8 cellular contexts compared by ENCODE assay signal in the genomic region with DNA sequence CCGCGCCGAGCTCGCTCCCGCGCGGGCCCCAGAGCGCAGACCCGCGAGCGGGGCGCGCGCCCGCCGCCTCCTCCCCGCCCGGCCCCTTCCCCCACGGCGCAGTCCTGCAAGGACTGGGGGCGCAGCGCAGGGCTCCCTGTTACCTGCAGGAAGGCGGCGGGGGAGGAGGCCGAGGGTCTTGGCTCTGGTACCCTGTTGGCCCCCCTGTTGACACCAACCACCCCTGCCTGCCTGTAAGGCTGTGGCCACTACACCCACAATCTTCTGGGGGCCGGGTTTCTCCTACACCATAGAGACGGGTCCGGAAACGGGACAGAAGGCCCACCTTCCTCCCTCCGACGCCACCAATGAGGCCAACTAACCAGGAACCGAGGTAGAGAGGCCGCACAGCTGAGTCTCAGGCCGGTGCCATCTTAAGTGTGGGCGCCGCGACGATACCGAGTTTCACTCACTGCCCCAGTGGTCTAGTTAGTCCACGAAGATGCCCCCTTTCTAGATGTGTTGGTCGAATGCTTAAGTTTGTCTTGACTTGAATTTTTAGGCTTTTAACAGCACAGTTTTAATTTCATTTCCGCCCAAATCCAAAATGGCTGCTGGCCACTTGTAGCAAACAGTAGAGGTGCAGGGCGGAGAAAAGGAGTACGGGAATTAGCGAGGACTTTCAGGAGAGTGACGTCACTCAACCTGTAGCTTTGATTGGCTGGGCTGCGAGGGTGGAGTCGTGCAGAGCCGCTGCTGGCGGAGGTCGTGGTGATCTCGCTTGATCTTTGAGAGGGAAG. TPM values are rescaled to one million over a fixed set of nuclear protein-coding genes. Genes with fewer than 3 reads are reported as not detected.
DNase-seq lines count a peak whose midpoint lies in the region; ATAC-seq and TF ChIP-seq lines count a peak whose summit lies in the region.

A gene with protein sequence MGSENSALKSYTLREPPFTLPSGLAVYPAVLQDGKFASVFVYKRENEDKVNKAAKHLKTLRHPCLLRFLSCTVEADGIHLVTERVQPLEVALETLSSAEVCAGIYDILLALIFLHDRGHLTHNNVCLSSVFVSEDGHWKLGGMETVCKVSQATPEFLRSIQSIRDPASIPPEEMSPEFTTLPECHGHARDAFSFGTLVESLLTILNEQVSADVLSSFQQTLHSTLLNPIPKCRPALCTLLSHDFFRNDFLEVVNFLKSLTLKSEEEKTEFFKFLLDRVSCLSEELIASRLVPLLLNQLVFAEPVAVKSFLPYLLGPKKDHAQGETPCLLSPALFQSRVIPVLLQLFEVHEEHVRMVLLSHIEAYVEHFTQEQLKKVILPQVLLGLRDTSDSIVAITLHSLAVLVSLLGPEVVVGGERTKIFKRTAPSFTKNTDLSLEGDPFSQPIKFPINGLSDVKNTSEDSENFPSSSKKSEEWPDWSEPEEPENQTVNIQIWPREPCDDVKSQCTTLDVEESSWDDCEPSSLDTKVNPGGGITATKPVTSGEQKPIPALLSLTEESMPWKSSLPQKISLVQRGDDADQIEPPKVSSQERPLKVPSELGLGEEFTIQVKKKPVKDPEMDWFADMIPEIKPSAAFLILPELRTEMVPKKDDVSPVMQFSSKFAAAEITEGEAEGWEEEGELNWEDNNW (minus strand): TSS at position 252 of the 779 bp plus-strand sequence. CDS start 5,056 bp downstream, outside the sequence.

- intact Hi-C loops in mammary epithelial cell (cut with micrococcal nuclease): loop anchor here (5.0 kb wide), 1 partner anchor 102 kb away; a partner anchor contains a TSS

- in situ Hi-C loops in mammary epithelial cell (cut with MboI; ENCODE audit: low sequenced_read_pairs in 2 of 2): no loop called here

- H3K4me1 ChIP-seq in ACC112 (ENCODE audit: control insufficient read depth, insufficient read depth, low read length, unreplicated experiment) (peaks cover 18% of the 10 kb centered on the region), mammary epithelial cell (ENCODE audit: insufficient read depth, low read length) (peaks cover 20% of the 10 kb centered on the region), iPS-20b (ENCODE audit: insufficient read depth, low read length) (peaks cover 24% of the 10 kb centered on the region; the same call in 1 of the 2 replicates)

- H3K4me3 ChIP-seq in ACC112 (ENCODE audit: low read depth, low read length) (peak within 1 kb of the TSS; percentile 82), mammary epithelial cell (replicated peaks in 1 of 3; ENCODE audit: insufficient read depth in 1 of 3, low read depth in 2 of 3, low read length in 3 of 3) (peak within 1 kb of the TSS; percentile 80 to 95 (median 86)), iPS-20b (ENCODE audit: low read length) (peak within 1 kb of the TSS; percentile 91), skin epidermis (peak within 1 kb of the TSS; percentile 71 to 97 (median 88))

- H4K20me1 ChIP-seq in mammary epithelial cell (ENCODE audit: insufficient read depth, low read length): no peaks in the 10 kb centered on the region

- dilution Hi-C loops in mammary epithelial cell (cut with HindIII; ENCODE audit: low sequenced_read_pairs): no loop called here

- H3K4me2 ChIP-seq in mammary epithelial cell (ENCODE audit: insufficient read depth, low read depth, low read length): peak within 1 kb of the TSS; percentile 80

- H3K27ac ChIP-seq in ACC112 (ENCODE audit: low read depth, low read length) (peak within 1 kb of the TSS; percentile 91), VCaP (peak within 1 kb of the TSS; percentile 99), mammary epithelial cell (ENCODE audit: insufficient read depth, low read depth, low read length) (peak within 1 kb of the TSS; percentile 99), iPS-20b (ENCODE audit: low read length) (peak within 1 kb of the TSS; percentile 94), skin epidermis (peak within 1 kb of the TSS; percentile 87 to 100 (median 99))

- H2AFZ ChIP-seq in ACC112 (ENCODE audit: low read length, unreplicated experiment) (peak within 1 kb of the TSS; percentile 84), mammary epithelial cell (ENCODE audit: low read depth, low read length) (peak within 1 kb of the TSS; percentile 94)

- no TSS peak for BruUV-seq in mammary epithelial cell (replicated peaks; lab: Mats Ljungman, UMichigan)

- ATAC-seq in GM18870 (IDR thresholded peaks at IDR 0.05; ENCODE audit: unreplicated experiment) (peak; percentile 84), HG03135 (IDR thresholded peaks at IDR 0.05; ENCODE audit: unreplicated experiment) (peak; percentile 89)

- H3K79me2 ChIP-seq in ACC112 (ENCODE audit: control insufficient read depth, insufficient read depth, low read length, unreplicated experiment) (peaks cover 40% of the 10 kb centered on the region), mammary epithelial cell (ENCODE audit: insufficient read depth, low read length) (peaks cover 43% of the 10 kb centered on the region)

- DNase-seq in NCI-H2196 treated with DMSO at 0.1 percent for 48 hours (lab: John Stamatoyannopoulos, UW; ENCODE audit: unreplicated experiment): peak; percentile 96
- DNase-seq in mammary epithelial cell: peak; percentile 97

- H3K9me3 ChIP-seq in mammary epithelial cell (replicated peaks; ENCODE audit: insufficient read depth, low read length) (no peaks in the 10 kb centered on the region), iPS-20b (ENCODE audit: insufficient read depth, low read depth, low read length) (no peaks in the 10 kb centered on the region)

- H3K9ac ChIP-seq in mammary epithelial cell (ENCODE audit: insufficient read depth, low read length): peak within 1 kb of the TSS; percentile 99
- H3K9ac ChIP-seq in iPS-20b (ENCODE audit: low read depth, low read length): peak within 1 kb of the TSS; percentile 93

- H3K27me3 ChIP-seq in ACC112 (ENCODE audit: insufficient read depth, low read length): 0 out of 2 replicates have a peak, but pooled peaks cover 2% of the 10 kb centered on the region
- no peaks in the 10 kb centered on the region for H3K27me3 ChIP-seq in mammary epithelial cell (ENCODE audit: insufficient read depth, low read length)
- H3K27me3 ChIP-seq in iPS-20b (ENCODE audit: insufficient read depth, low read length): no peaks in the 10 kb centered on the region

- CTCF ChIA-PET in mammary epithelial cell (lab: Charles Lee; ENCODE audit: low non-redundant PET): interaction anchor here (0.6 kb wide), 1 partner anchor 545 kb away, joined by 3 read pairs; no protein-coding TSS in a partner anchor

- WGBS in mammary epithelial cell (ENCODE audit: low coverage, missing lambda C conversion rate): 0% methylated on average over 21 of the region's 52 CpGs

- TF ChIP-seq CTCF in VCaP (conservative IDR thresholded peaks at IDR 0.05) (no peak), mammary epithelial cell (conservative IDR thresholded peaks at IDR 0.05 in 1 of 2, IDR thresholded peaks at IDR 0.05 in 1 of 2; ENCODE audit: extremely low read depth in 1 of 2, insufficient read depth in 1 of 2, low read depth in 1 of 2, low read length in 2 of 2) (no peak)

- H3K36me3 ChIP-seq in ACC112 (ENCODE audit: insufficient read depth, low read length): no peaks in the 10 kb centered on the region
- H3K36me3 ChIP-seq in mammary epithelial cell (ENCODE audit: insufficient read depth, low read length): no peaks in the 10 kb centered on the region
- 0 out of 2 replicates have a peak, but pooled peaks cover under 1% of the 10 kb centered on the region for H3K36me3 ChIP-seq in iPS-20b (ENCODE audit: insufficient read depth, low read depth, low read length)

RNA-seq across cellular contexts. Expression of the gene that starts here (rescaled TPM):
- 1 to 10 TPM; 4.8 to 9.5 TPM for total RNA-seq in mammary epithelial cell
- 3.0 TPM for polyA plus RNA-seq in mammary epithelial cell
- 5.3 TPM for polyA minus RNA-seq in mammary epithelial cell

Comparison
In these comparisons a context has a peak if more than half of its experiments do, and no peak if none do; other contexts are left out.
1. Peak in every context shown above with its lines: DNase-seq, ATAC-seq, H3K4me3 ChIP-seq and H3K27ac ChIP-seq.